ENCODE assay signal across 25 cellular contexts in the genomic region with DNA sequence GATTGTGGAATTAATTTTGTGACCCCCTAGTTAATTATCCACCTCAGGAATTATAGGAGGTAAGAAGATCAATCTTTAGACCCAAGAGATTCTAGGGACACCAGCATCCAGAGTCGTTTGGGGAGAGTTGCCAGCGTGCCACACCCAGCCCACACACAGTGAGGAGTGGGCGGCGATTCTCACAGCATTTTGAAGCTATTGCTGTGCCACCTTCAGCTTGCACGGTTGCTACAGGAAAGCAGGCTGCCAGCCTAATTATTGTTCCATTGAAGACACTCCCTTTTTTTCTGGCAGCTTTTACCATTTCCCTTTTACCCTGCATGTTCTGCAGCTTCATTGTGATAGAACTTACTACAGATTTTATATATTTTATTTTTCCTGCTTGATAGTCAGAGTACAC. TPM values are rescaled to one million over a fixed set of nuclear protein-coding genes. Genes with fewer than 3 reads are reported as not detected.
DNase-seq lines count a peak whose midpoint lies in the region; ATAC-seq and TF ChIP-seq lines count a peak whose summit lies in the region.
"Had no signal": no experiment of that assay in that cellular context is flagged by ENCODE, and none has a peak within 500 bp of the region (broad histone marks: within the 10 kb centered on the region; RNA-seq: fewer than 3 reads in every experiment).

No MANE protein-coding gene starts in this region.

- no peak for TF ChIP-seq CTCF in A673 (conservative IDR thresholded peaks at IDR 0.05; ENCODE audit: low read depth, low read length)
- no peak for TF ChIP-seq CTCF in CD4-positive, alpha-beta T cell (IDR thresholded peaks at IDR 0.05)
- TF ChIP-seq CTCF in uterus (IDR thresholded peaks at IDR 0.05) = no peak

- ATAC-seq in HG03439 (IDR thresholded peaks at IDR 0.05; ENCODE audit: unreplicated experiment) = no peak
- no peak for ATAC-seq in CD4-positive, alpha-beta T cell (ENCODE audit: poor library complexity)
- ATAC-seq: GM23338 had no signal

- peaks cover 5% of the 10 kb centered on the region for H3K4me1 ChIP-seq in A673 (ENCODE audit: insufficient read depth, low read length, poor library complexity, severe bottlenecking)
- no peaks in the 10 kb centered on the region for H3K4me1 ChIP-seq in uterus

- H3K36me3 Mint-ChIP-seq in CD4-positive, alpha-beta T cell (ENCODE audit: low read depth) = no peaks in the 10 kb centered on the region

- POLR2A ChIA-PET in A673 (lab: Charles Lee; ENCODE audit: low non-redundant PET) = no interaction called here
- POLR2A ChIA-PET in CD4-positive, alpha-beta T cell (lab: Charles Lee) = interaction anchor here (1.1 kb wide), 1 partner anchor 11 kb away, joined by 3 read pairs; no protein-coding TSS in a partner anchor

- H3K27me3 Mint-ChIP-seq in CD4-positive, alpha-beta T cell = no peaks in the 10 kb centered on the region

- no TSS peak for BruUV-seq in A673 (replicated peaks; lab: Mats Ljungman, UMichigan)

- H3K9me3 Mint-ChIP-seq in CD4-positive, alpha-beta T cell = no peaks in the 10 kb centered on the region
- H3K9me3 Mint-ChIP-seq: CD8-positive, alpha-beta memory T cell had no signal

- H3K27ac Mint-ChIP-seq in CD4-positive, alpha-beta T cell = no peak overlapping the region
- H3K27ac Mint-ChIP-seq: CD8-positive, alpha-beta memory T cell; GM23338 had no signal

- CTCF ChIA-PET in A673 (lab: Charles Lee) = no interaction called here
- CTCF ChIA-PET in CD4-positive, alpha-beta T cell (lab: Charles Lee) = interaction anchor here (1.1 kb wide), 1 partner anchor 30 kb away, joined by 3 read pairs; no protein-coding TSS in a partner anchor

- DNase-seq in NCI-H82 (lab: John Stamatoyannopoulos, UW) = peak; percentile 7
- no peak for DNase-seq in NCI-H82 treated with DMSO at 0.1 percent for 48 hours (lab: John Stamatoyannopoulos, UW; ENCODE audit: unreplicated experiment)
- peak; percentile 25 for DNase-seq in A673 (ENCODE audit: low spot score)
- peak; percentile 11 for DNase-seq in SW480 (ENCODE audit: low spot score)
- DNase-seq in middle frontal gyrus (ENCODE audit: extremely low spot score, low spot score) = peak; percentile 19
- DNase-seq in CD4-positive, alpha-beta T cell = no peak
- no peak for DNase-seq in uterus
- DNase-seq: 8988T; AML-193; C1 segment of cervical spinal cord; CD8-positive, alpha-beta memory T cell; DMS53; EL; GF-D8; KG1; NCI-H1694; NCI-H2081 treated with DMSO at 0.1 percent for 48 hours; NCI-H510A; PC-9; RPMI8226; SHP77 had no signal

- no peaks in the 10 kb centered on the region for H3K4me1 Mint-ChIP-seq in CD4-positive, alpha-beta T cell (ENCODE audit: low read depth)

- intact Hi-C loops in A673 (cut with micrococcal nuclease; ENCODE audit: unreplicated experiment) = no loop called here
- intact Hi-C loops in CD4-positive, alpha-beta T cell (cut with DNase I, micrococcal nuclease) = no loop called here
- intact Hi-C loops in uterus (cut with DNase I; ENCODE audit: low total_unique reads) = no loop called here

- H3K27ac ChIP-seq in A673 (ENCODE audit: low read depth, low read length, poor library complexity, severe bottlenecking) (no peak overlapping the region), uterus (no peak overlapping the region)
- no peak overlapping the region for H3K27ac ChIP-seq in CD4-positive, alpha-beta T cell (ENCODE audit: low read depth, low read length)
- H3K27ac ChIP-seq: PC-9 had no signal

- H3K27me3 ChIP-seq in A673 (replicated peaks; ENCODE audit: insufficient read depth, low read depth, low read length, poor library complexity) (no peaks in the 10 kb centered on the region), uterus (no peaks in the 10 kb centered on the region)
- no peaks in the 10 kb centered on the region for H3K27me3 ChIP-seq in CD4-positive, alpha-beta T cell (ENCODE audit: control insufficient read depth, insufficient read depth, low read length)

- no peaks in the 10 kb centered on the region for H3K36me3 ChIP-seq in A673 (ENCODE audit: insufficient read depth, low read length, poor library complexity, severe bottlenecking)
- H3K36me3 ChIP-seq in uterus = no peaks in the 10 kb centered on the region
- H3K36me3 ChIP-seq: HAP-1 had no signal

- H3K9me3 ChIP-seq in A673 (ENCODE audit: low read depth, low read length, poor library complexity, severe bottlenecking) (no peaks in the 10 kb centered on the region), uterus (no peaks in the 10 kb centered on the region)
- no peaks in the 10 kb centered on the region for H3K9me3 ChIP-seq in CD4-positive, alpha-beta T cell (ENCODE audit: control insufficient read depth, low read length)
- H3K9me3 ChIP-seq: HAP-1 had no signal

- no peak for TF ChIP-seq POLR2A in uterus (IDR thresholded peaks at IDR 0.05)

- no peak overlapping the region for H3K4me3 ChIP-seq in A673 (ENCODE audit: low read depth, low read length, poor library complexity, severe bottlenecking)
- H3K4me3 ChIP-seq in uterus = no peak overlapping the region
- H3K4me3 ChIP-seq: GM23338, HAP-1, PC-9 had no signal

- H3K4me3 Mint-ChIP-seq in CD4-positive, alpha-beta T cell = no peak overlapping the region
- H3K4me3 Mint-ChIP-seq: CD8-positive, alpha-beta memory T cell; GM23338 had no signal

RNA-seq across cellular contexts. Expression of gene MYL12A, which starts 13.1 kb away (rescaled TPM):
- total RNA-seq in A673 (2021) = 298 and 357 TPM in 2 replicates
- total RNA-seq in CD4-positive, alpha-beta T cell = 100 to 1,000 TPM; 188 to 190 TPM
- total RNA-seq in uterus = 100 to 1,000 TPM; 256 to 378 (median 305) TPM

RNA-seq across cellular contexts. Expression of gene MYOM1, which starts 14.7 kb away (rescaled TPM):
- 0.37 and 0.46 TPM in 2 replicates for total RNA-seq in A673 (2021)
- total RNA-seq in CD4-positive, alpha-beta T cell = 1 to 10 TPM in 1 of 2 experiments, under 1 TPM in 1; 0.74 to 1.5 TPM
- total RNA-seq in uterus = 10 to 100 TPM in 1 of 4 donors, 1 to 10 TPM in 3; 3.1 to 15.8 (median 9.0) TPM
- total RNA-seq: HT1080 had no signal

RNA-seq across cellular contexts. Expression of gene MYL12B, which starts 27.5 kb away (rescaled TPM):
- total RNA-seq in A673 (2021) (303 and 389 TPM in 2 replicates), uterus (100 to 1,000 TPM; 236 to 387 (median 305) TPM)
- 100 to 1,000 TPM; 128 to 133 TPM for total RNA-seq in CD4-positive, alpha-beta T cell

Comparison
In these comparisons a context has a peak if more than half of its experiments do, and no peak if none do; other contexts are left out.
1. DNase-seq: peak in NCI-H82 (single experiment), A673 (single experiment), SW480 (single experiment) and middle frontal gyrus (single experiment); none in NCI-H82 treated with DMSO at 0.1 percent for 48 hours (single experiment), CD4-positive, alpha-beta T cell (0 of 10) and uterus (0 of 2).